Comparison of ENCODE assay signal across 14 cellular contexts in genomic region chr3:32320080-32320479, GRCh38.
DNase-seq lines count a peak whose midpoint lies in the region; TF ChIP-seq lines count a peak whose summit lies in the region.
"Had no signal": no experiment of that assay in that cellular context is flagged by ENCODE, and none has a peak within 500 bp of the region (broad histone marks: within the 10 kb centered on the region; RNA-seq: fewer than 3 reads in every experiment).

No MANE protein-coding gene starts in this region.

- H3K4me1 ChIP-seq in parathyroid adenoma: peaks cover 53% of the 10 kb centered on the region

- no peak overlapping the region for H2AFZ ChIP-seq in parathyroid adenoma
- H2AFZ ChIP-seq: GM23248 had no signal

- no peaks in the 10 kb centered on the region for H3K27me3 ChIP-seq in parathyroid adenoma (ENCODE audit: control insufficient read depth, insufficient read depth, low read length)

- DNase-seq in NCI-H748 (lab: John Stamatoyannopoulos, UW; ENCODE audit: unreplicated experiment): peak; percentile 7
- DNase-seq in NCI-H748 treated with DMSO at 0.1 percent for 48 hours (lab: John Stamatoyannopoulos, UW): no peak
- DNase-seq in endothelial cell (ENCODE audit: low spot score): no peak
- DNase-seq in NCI-H2029 treated with DMSO at 0.1 percent for 48 hours (lab: John Stamatoyannopoulos, UW): no peak
- DNase-seq in middle frontal gyrus (ENCODE audit: extremely low spot score, low spot score): no peak
- no peak for DNase-seq in lower leg skin (ENCODE audit: low spot score in 2 of 2)
- DNase-seq: CD4-positive, CD25-positive, alpha-beta regulatory T cell; GM23248; H9; HFFc6 had no signal

- H3K36me3 ChIP-seq in parathyroid adenoma (ENCODE audit: control insufficient read depth, insufficient read depth, low read length): no peaks in the 10 kb centered on the region

- no peaks in the 10 kb centered on the region for H3K9me3 Mint-ChIP-seq in endothelial cell (ENCODE audit: unreplicated experiment)
- H3K9me3 Mint-ChIP-seq: H9, HFFc6 had no signal

- WGBS in lower leg skin, 2 donors: 88 to 90% methylated on average over 6 of the region's 6 CpGs

- no peaks in the 10 kb centered on the region for H3K36me3 Mint-ChIP-seq in endothelial cell (ENCODE audit: low read depth, unreplicated experiment)
- H3K36me3 Mint-ChIP-seq: CD4-positive, CD25-positive, alpha-beta regulatory T cell had no signal

- no peak overlapping the region for H3K4me3 Mint-ChIP-seq in endothelial cell (ENCODE audit: unreplicated experiment)
- H3K4me3 Mint-ChIP-seq: CD4-positive, CD25-positive, alpha-beta regulatory T cell; H9; HFFc6 had no signal

- TF ChIP-seq CTCF in endothelial cell (IDR thresholded peaks at IDR 0.05; ENCODE audit: unreplicated experiment): no peak
- TF ChIP-seq CTCF in parathyroid adenoma (IDR thresholded peaks at IDR 0.05): no peak
- no peak for TF ChIP-seq CTCF in lower leg skin (IDR thresholded peaks at IDR 0.05)

- H3K4me2 ChIP-seq in parathyroid adenoma (ENCODE audit: low read length): peak overlapping the region; percentile 39

- peak overlapping the region; percentile 62 for H3K27ac ChIP-seq in parathyroid adenoma
- H3K27ac ChIP-seq: 22Rv1, GM23248, HL-60 had no signal

- H3K9me3 ChIP-seq in parathyroid adenoma (ENCODE audit: control insufficient read depth, low read length): no peaks in the 10 kb centered on the region

- H3K4me1 Mint-ChIP-seq in endothelial cell (ENCODE audit: unreplicated experiment): peaks cover 41% of the 10 kb centered on the region

- peaks cover 1% of the 10 kb centered on the region for H3K27me3 Mint-ChIP-seq in endothelial cell (ENCODE audit: unreplicated experiment)
- H3K27me3 Mint-ChIP-seq: CD4-positive, CD25-positive, alpha-beta regulatory T cell had no signal

- peaks cover 15% of the 10 kb centered on the region for H3K79me2 ChIP-seq in parathyroid adenoma

- no peak for TF ChIP-seq POLR2A in lower leg skin (IDR thresholded peaks at IDR 0.05)

- H3K4me3 ChIP-seq in parathyroid adenoma (ENCODE audit: low read depth, low read length) (no peak overlapping the region), lower leg skin (ENCODE audit: low read depth, poor library complexity, severe bottlenecking) (no peak overlapping the region)
- H3K4me3 ChIP-seq: GM12878, GM23248 had no signal

- peak overlapping the region; percentile 44 for H3K27ac Mint-ChIP-seq in endothelial cell (ENCODE audit: unreplicated experiment)
- H3K27ac Mint-ChIP-seq: HFFc6 had no signal

- no peak overlapping the region for H3K9ac ChIP-seq in parathyroid adenoma
- H3K9ac ChIP-seq: GM23248 had no signal

- intact Hi-C loops in lower leg skin (cut with DNase I; ENCODE audit: low total_unique reads): no loop called here
